10 cellular contexts compared by ENCODE assay signal in genomic region chr6:108883172-108883571, GRCh38. TPM values are rescaled to one million over a fixed set of nuclear protein-coding genes. Genes with fewer than 3 reads are reported as not detected.
A peak's percentile ranks its signal among the peaks of the same experiment; 100 is the strongest.
DNase-seq lines count a peak whose midpoint lies in the region; ATAC-seq and TF ChIP-seq lines count a peak whose summit lies in the region.
"Had no signal": no experiment of that assay in that cellular context is flagged by ENCODE, and none has a peak within 500 bp of the region (broad histone marks: within the 10 kb centered on the region; RNA-seq: fewer than 3 reads in every experiment).

No MANE protein-coding gene starts in this region.

- no peak overlapping the region for H3K9ac ChIP-seq in neural progenitor cell

- CTCF ChIA-PET in activated CD8-positive, alpha-beta T cell treated with anti-CD3 and anti-CD28 coated beads for 36 hours (lab: Charles Lee), result interaction anchor here (0.7 to 2.2 kb wide), 10 partner anchors 9 to 341 kb away, joined by 3 to 10 read pairs (median 4); no protein-coding TSS in a partner anchor
- CTCF ChIA-PET in WTC11 (lab: Charles Lee), result interaction anchor here (2.4 kb wide), 1 partner anchor 10 kb away, joined by 10 read pairs; no protein-coding TSS in a partner anchor

- POLR2A ChIA-PET in activated CD8-positive, alpha-beta T cell treated with anti-CD3 and anti-CD28 coated beads for 36 hours (lab: Charles Lee), result interaction anchor here (0.8 to 2.0 kb wide), 5 partner anchors 9 to 325 kb away, joined by 3 to 17 read pairs (median 5); no protein-coding TSS in a partner anchor
- POLR2A ChIA-PET in WTC11 (lab: Charles Lee), result no interaction called here

- DNase-seq in activated CD8-positive, alpha-beta T cell treated with anti-CD3 and anti-CD28 coated beads for 36 hours, result no peak
- DNase-seq in WTC11 (ENCODE audit: low spot score) (no peak), cortex of kidney (lab: John Stamatoyannopoulos, UW) (no peak), neural progenitor cell (ENCODE audit: low spot score) (no peak), NCI-H146 (lab: John Stamatoyannopoulos, UW) (no peak)
- DNase-seq: NCI-H2081 had no signal

- intact Hi-C loops in activated CD8-positive, alpha-beta T cell treated with anti-CD3 and anti-CD28 coated beads for 36 hours (cut with micrococcal nuclease), result loop anchor here (1.0 kb wide), 1 partner anchor 9 kb away; no protein-coding TSS in a partner anchor

- no peaks in the 10 kb centered on the region for H3K9me3 ChIP-seq in neural progenitor cell (ENCODE audit: low read depth)

- no peaks in the 10 kb centered on the region for H3K4me1 ChIP-seq in neural progenitor cell

- H3K27me3 ChIP-seq in neural progenitor cell, result no peaks in the 10 kb centered on the region

- no peak overlapping the region for H2AFZ ChIP-seq in neural progenitor cell (replicated peaks)

- H3K4me3 Mint-ChIP-seq in activated CD8-positive, alpha-beta T cell treated with anti-CD3 and anti-CD28 coated beads for 36 hours, result no peak overlapping the region
- no peak overlapping the region for H3K4me3 Mint-ChIP-seq in WTC11
- H3K4me3 Mint-ChIP-seq in neural progenitor cell, result no peak overlapping the region

- no peak overlapping the region for H3K27ac ChIP-seq in neural progenitor cell

- no peaks in the 10 kb centered on the region for H3F3A ChIP-seq in neural progenitor cell (ENCODE audit: low read depth)

- peaks cover 7% of the 10 kb centered on the region for H3K9me3 Mint-ChIP-seq in activated CD8-positive, alpha-beta T cell treated with anti-CD3 and anti-CD28 coated beads for 36 hours
- H3K9me3 Mint-ChIP-seq in WTC11 (no peaks in the 10 kb centered on the region), neural progenitor cell (no peaks in the 10 kb centered on the region)

- peaks cover 32% of the 10 kb centered on the region for H3K36me3 Mint-ChIP-seq in activated CD8-positive, alpha-beta T cell treated with anti-CD3 and anti-CD28 coated beads for 36 hours (ENCODE audit: low read depth)
- no peaks in the 10 kb centered on the region for H3K36me3 Mint-ChIP-seq in WTC11
- H3K36me3 Mint-ChIP-seq in neural progenitor cell, result peaks cover 23% of the 10 kb centered on the region

- no peaks in the 10 kb centered on the region for H3K27me3 Mint-ChIP-seq in activated CD8-positive, alpha-beta T cell treated with anti-CD3 and anti-CD28 coated beads for 36 hours
- H3K27me3 Mint-ChIP-seq in WTC11 (ENCODE audit: low read depth) (no peaks in the 10 kb centered on the region), neural progenitor cell (ENCODE audit: insufficient read depth, low read depth) (peaks cover 2% of the 10 kb centered on the region)

- TF ChIP-seq CTCF in activated CD8-positive, alpha-beta T cell treated with anti-CD3 and anti-CD28 coated beads for 36 hours (IDR thresholded peaks at IDR 0.05), result no peak
- TF ChIP-seq CTCF in WTC11 (IDR thresholded peaks at IDR 0.05), result no peak
- no peak for TF ChIP-seq CTCF in neural progenitor cell (IDR thresholded peaks at IDR 0.05)

- H3K79me2 ChIP-seq in neural progenitor cell (ENCODE audit: low read depth), result no peaks in the 10 kb centered on the region

- peak; percentile 90 for ATAC-seq in GM18520 (IDR thresholded peaks at IDR 0.05; ENCODE audit: unreplicated experiment)
- ATAC-seq in GM21381 (IDR thresholded peaks at IDR 0.05; ENCODE audit: unreplicated experiment), result peak; percentile 90
- ATAC-seq in HG03103 (IDR thresholded peaks at IDR 0.05; ENCODE audit: low read depth, unreplicated experiment), result peak; percentile 88
- peak; percentile 89 for ATAC-seq in activated CD8-positive, alpha-beta T cell treated with anti-CD3 and anti-CD28 coated beads for 36 hours
- no peak for ATAC-seq in WTC11

- peak overlapping the region; percentile 72 for H3K27ac Mint-ChIP-seq in activated CD8-positive, alpha-beta T cell treated with anti-CD3 and anti-CD28 coated beads for 36 hours
- H3K27ac Mint-ChIP-seq in WTC11 (no peak overlapping the region), neural progenitor cell (no peak overlapping the region)
- H3K27ac Mint-ChIP-seq: progenitor cell of endocrine pancreas had no signal

- peaks cover 24% of the 10 kb centered on the region for H3K4me1 Mint-ChIP-seq in activated CD8-positive, alpha-beta T cell treated with anti-CD3 and anti-CD28 coated beads for 36 hours (ENCODE audit: low read depth)
- H3K4me1 Mint-ChIP-seq in WTC11, result 0 out of 2 replicates have a peak, but pooled peaks cover 5% of the 10 kb centered on the region
- no peaks in the 10 kb centered on the region for H3K4me1 Mint-ChIP-seq in neural progenitor cell

- no peaks in the 10 kb centered on the region for H3K36me3 ChIP-seq in neural progenitor cell

- no peak overlapping the region for H3K4me3 ChIP-seq in neural progenitor cell

- no peaks in the 10 kb centered on the region for H4K20me1 ChIP-seq in neural progenitor cell (ENCODE audit: low read depth)

- no peak overlapping the region for H3K4me2 ChIP-seq in neural progenitor cell

TF ChIP-seq in WTC11, 78 proteins besides CTCF, POLR2A, EP300 and RAD21:
- TF ChIP-seq MYBL2 (CRISPR knock-in tag; IDR thresholded peaks at IDR 0.05) (no peak), ZNF423 (CRISPR knock-in tag; IDR thresholded peaks at IDR 0.05) (no peak)

RNA-seq across cellular contexts. Expression of gene ARMC2, which starts 35.0 kb away (rescaled TPM):
- 1 to 10 TPM; 2.7 to 4.6 TPM for total RNA-seq in activated CD8-positive, alpha-beta T cell treated with anti-CD3 and anti-CD28 coated beads for 36 hours
- total RNA-seq in WTC11 (2021) (4.6 to 5.2 TPM (median 4.7 TPM) in 3 replicates), neural progenitor cell (ENCODE audit: low replicate concordance) (2.9 and 3.7 TPM in 2 replicates)
